In the genomic region with DNA sequence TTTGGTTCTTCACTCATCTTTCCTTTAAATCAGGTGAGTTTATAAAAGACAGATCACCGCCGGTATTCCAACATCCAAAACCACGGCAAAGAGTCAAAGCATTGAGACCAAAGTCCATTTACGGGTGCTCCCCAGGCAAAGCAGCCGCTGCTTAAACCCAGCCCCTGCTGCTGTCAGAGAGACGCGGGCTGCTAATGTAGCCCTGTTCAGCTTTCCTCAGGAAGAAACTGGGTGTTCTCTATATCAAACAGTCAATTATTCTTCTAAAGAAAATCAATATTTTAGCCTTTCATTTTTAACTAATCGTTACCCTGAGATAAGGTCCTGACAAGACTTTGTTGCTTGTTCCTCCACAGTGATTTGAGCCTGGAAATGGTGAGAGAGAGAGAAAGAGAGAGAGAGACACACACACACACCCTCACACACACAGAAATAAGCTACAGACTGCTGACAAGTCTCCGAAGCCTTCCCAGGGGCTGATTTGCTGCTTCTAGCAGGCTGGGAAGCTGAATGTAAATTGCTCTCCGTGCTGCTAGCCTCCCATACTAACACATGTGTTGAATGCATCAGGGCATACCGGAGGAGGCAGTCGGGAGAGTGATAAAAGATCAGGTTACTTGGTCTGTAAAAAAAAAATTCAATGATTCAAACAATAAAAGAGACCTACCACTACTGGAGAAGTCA, we compare ENCODE assay signal across 8 cellular contexts.
DNase-seq lines count a peak whose midpoint lies in the region; ATAC-seq, FAIRE-seq and TF ChIP-seq lines count a peak whose summit lies in the region.

No MANE protein-coding gene starts in this region.

- intact Hi-C loops in ascending aorta (cut with DNase I) (no loop called here), psoas muscle (cut with DNase I) (loop anchor here in 1 of 2 donors (10.0 kb wide), 1 partner anchor 128 kb away; no protein-coding TSS in a partner anchor)

- 1 to 2% (median 1%) methylated on average over 12 of the region's 12 CpGs for WGBS in psoas muscle, 3 donors

- H3K27ac ChIP-seq in ascending aorta (no peak overlapping the region), psoas muscle (peak overlapping the region; percentile 75)

- H3K4me1 ChIP-seq in ascending aorta (peaks cover 0 to 4% of the 10 kb centered on the region in 2 donors), psoas muscle (peaks cover 14% of the 10 kb centered on the region)

- TF ChIP-seq CTCF in ascending aorta (IDR thresholded peaks at IDR 0.05), result no peak
- no peak for TF ChIP-seq CTCF in psoas muscle (IDR thresholded peaks at IDR 0.05)

- peak; percentile 58 to 70 (median 65) for ATAC-seq in psoas muscle
- ATAC-seq in GM21576 (IDR thresholded peaks at IDR 0.05; ENCODE audit: unreplicated experiment), result no peak

- H3K9me3 ChIP-seq in ascending aorta, result no peaks in the 10 kb centered on the region
- no peaks in the 10 kb centered on the region for H3K9me3 ChIP-seq in psoas muscle

- FAIRE-seq in GM19239 (lab: Jason Lieb, UNC), result no peak

- DNase-seq in NCI-H510A treated with DMSO at 0.1 percent for 48 hours (lab: John Stamatoyannopoulos, UW) (peak; percentile 23), NCI-H510A (lab: John Stamatoyannopoulos, UW) (no peak), NCI-H345 treated with DMSO at 0.1 percent for 48 hours (lab: John Stamatoyannopoulos, UW; ENCODE audit: unreplicated experiment) (peak; percentile 5), ascending aorta (ENCODE audit: low spot score in 2 of 2) (no peak), hippocampal formation (lab: John Stamatoyannopoulos, UW) (peak; percentile 42 to 82), psoas muscle (no peak), GM19239 (ENCODE audit: insufficient read length, low spot score) (no peak)

- no peaks in the 10 kb centered on the region for H3K27me3 ChIP-seq in ascending aorta
- no peaks in the 10 kb centered on the region for H3K27me3 ChIP-seq in psoas muscle (ENCODE audit: insufficient read depth in 3 of 3, low read length in 2 of 3)

- no peaks in the 10 kb centered on the region for H3K36me3 ChIP-seq in ascending aorta
- no peaks in the 10 kb centered on the region for H3K36me3 ChIP-seq in psoas muscle (ENCODE audit: insufficient read depth in 1 of 2, low read depth in 1 of 2)

- H3K4me3 ChIP-seq in ascending aorta (peak overlapping the region; percentile 25 to 61), psoas muscle (peak overlapping the region; percentile 61)

Comparison
In these comparisons a context has a peak if more than half of its experiments do, and no peak if none do; other contexts are left out.
1. DNase-seq: peak in NCI-H510A treated with DMSO at 0.1 percent for 48 hours (single experiment), NCI-H345 treated with DMSO at 0.1 percent for 48 hours (single experiment) and hippocampal formation (2 of 2); none in NCI-H510A (single experiment), ascending aorta (0 of 2), psoas muscle (0 of 2) and GM19239 (single experiment).